9 cellular contexts compared by ENCODE assay signal in genomic region chr2:112690853-112691390, GRCh38. TPM values are rescaled to one million over a fixed set of nuclear protein-coding genes. Genes with fewer than 3 reads are reported as not detected.
A peak's percentile ranks its signal among the peaks of the same experiment; 100 is the strongest.
DNase-seq lines count a peak whose midpoint lies in the region; ATAC-seq, FAIRE-seq and TF ChIP-seq lines count a peak whose summit lies in the region.
"Had no signal": no experiment of that assay in that cellular context is flagged by ENCODE, and none has a peak within 500 bp of the region (broad histone marks: within the 10 kb centered on the region; RNA-seq: fewer than 3 reads in every experiment).

No MANE protein-coding gene starts in this region.

- no peak overlapping the region for H2AK5ac ChIP-seq in H1 (ENCODE audit: low read depth, low read length)

- H3K4me2 ChIP-seq in HCT116 (ENCODE audit: low read length) (peak overlapping the region; percentile 75), H1 (ENCODE audit: insufficient read depth in 1 of 2, low read depth in 2 of 2, low read length in 2 of 2) (no peak overlapping the region)

- DNase-seq in Calu3, result peak; percentile 63
- peak; percentile 56 for DNase-seq in HCT116 (ENCODE audit: low read depth, low spot score)
- DNase-seq in NOMO-1 (lab: John Stamatoyannopoulos, UW; ENCODE audit: unreplicated experiment in 2 of 2), result peak; percentile 56 to 75
- DNase-seq in activated CD8-positive, alpha-beta memory T cell treated with anti-CD3 and anti-CD28 coated beads for 1 hour (ENCODE audit: extremely low read depth in 1 of 2, low read depth in 1 of 2), result peak; percentile 22 to 49
- peak; percentile 7 to 62 for DNase-seq in H1 (ENCODE audit: low read depth in 1 of 2, low spot score in 2 of 2)
- peak; percentile 52 for DNase-seq in midbrain (lab: John Stamatoyannopoulos, UW)
- peak; percentile 50 to 51 for DNase-seq in stimulated activated CD8-positive, alpha-beta memory T cell treated with anti-CD3 and anti-CD28 coated beads, Interleukin-7, amount 100 ng/mL, for 4 hours (ENCODE audit: low read depth in 2 of 2)

- H4K20me1 ChIP-seq in HCT116 (ENCODE audit: insufficient read depth) (no peaks in the 10 kb centered on the region), H1 (replicated peaks in 1 of 2; ENCODE audit: control insufficient read depth in 1 of 2, insufficient read depth in 2 of 2, low read length in 2 of 2) (no peaks in the 10 kb centered on the region)

- 81% methylated on average over 9 of the region's 9 CpGs; no CpG with 5 or more reads in 1 of the 2 experiments for WGBS in H1 (ENCODE audit: extremely low coverage in 1 of 2, insufficient coverage in 1 of 2, insufficient read length in 1 of 2, insufficient replicate concordance in 2 of 2, low coverage in 1 of 2, low lambda C conversion rate in 2 of 2, missing lambda C conversion rate in 1 of 2), 2 experiments

- FAIRE-seq in H1 (lab: Jason Lieb, UNC), result no peak

- peaks cover 42% of the 10 kb centered on the region for H3K4me1 Mint-ChIP-seq in Calu3 (ENCODE audit: low read depth, unreplicated experiment)

- no peaks in the 10 kb centered on the region for H3K27me3 Mint-ChIP-seq in Calu3 (ENCODE audit: unreplicated experiment)
- H3K27me3 Mint-ChIP-seq: activated naive CD8-positive, alpha-beta T cell had no signal

- H3K9me3 Mint-ChIP-seq in Calu3 (ENCODE audit: low read depth, unreplicated experiment), result no peaks in the 10 kb centered on the region

- H3K9ac ChIP-seq in HCT116 (ENCODE audit: low read length) (peak overlapping the region; percentile 57), H1 (replicated peaks in 1 of 4; ENCODE audit: extremely low read depth in 1 of 4, low read depth in 3 of 4, low read length in 3 of 4) (no peak overlapping the region)

- H3K4me1 ChIP-seq in HCT116 (ENCODE audit: control insufficient read depth in 1 of 2, insufficient read depth in 2 of 2, low read length in 2 of 2) (peaks cover 38 to 55% of the 10 kb centered on the region in 2 experiments), H1 (replicated peaks in 1 of 4; ENCODE audit: control insufficient read depth in 3 of 4, insufficient read depth in 4 of 4, low read length in 3 of 4) (peaks cover 0 to 6% (median 3%) of the 10 kb centered on the region in 4 experiments; a peak in 4 of 7 replicates)

- no peak for TF ChIP-seq POLR2A in HCT116 (IDR thresholded peaks at IDR 0.05; ENCODE audit: borderline replicate concordance, extremely low read depth, insufficient read depth, insufficient read length)
- no peak for TF ChIP-seq POLR2A in H1 (IDR thresholded peaks at IDR 0.05; ENCODE audit: control extremely low read depth in 1 of 2, low read depth in 2 of 2, low read length in 2 of 2)

- H3K36me3 ChIP-seq in HCT116 (ENCODE audit: control insufficient read depth in 1 of 2, insufficient read depth in 2 of 2, low read length in 2 of 2) (no peaks in the 10 kb centered on the region), H1 (ENCODE audit: control insufficient read depth in 2 of 4, insufficient read depth in 4 of 4, low read length in 3 of 4) (no peaks in the 10 kb centered on the region)

- H3K79me2 ChIP-seq in HCT116 (ENCODE audit: insufficient read depth, low read length) (no peaks in the 10 kb centered on the region), H1 (ENCODE audit: control insufficient read depth in 1 of 2, insufficient read depth in 2 of 2, low read length in 2 of 2) (no peaks in the 10 kb centered on the region)

- RAD21 ChIA-PET in HCT116 (lab: Charles Lee; ENCODE audit: low non-redundant PET in 1 of 2, low total read pairs in 2 of 2, uncharacterized antibody in 2 of 2, unreplicated experiment in 2 of 2), result interaction anchor here (0.6 to 1.0 kb wide), 2 partner anchors 35 to 64 kb away, joined by 3 read pairs; no protein-coding TSS in a partner anchor

- H3K4me3 Mint-ChIP-seq in Calu3 (ENCODE audit: low read depth, unreplicated experiment), result peak overlapping the region; percentile 18
- H3K4me3 Mint-ChIP-seq: activated naive CD8-positive, alpha-beta T cell had no signal

- no peak overlapping the region for H4K91ac ChIP-seq in H1 (replicated peaks; ENCODE audit: insufficient read length, low read length)

- no peak overlapping the region for H3K18ac ChIP-seq in H1 (ENCODE audit: extremely low read depth, low read length)

- ATAC-seq in HCT116 (peak; percentile 76), GM18520 (IDR thresholded peaks at IDR 0.05; ENCODE audit: unreplicated experiment) (no peak)

- BruUV-seq in Calu3 (replicated peaks; lab: Mats Ljungman, UMichigan) (no TSS peak), HCT116 (replicated peaks; lab: Mats Ljungman, UMichigan) (no TSS peak)

- H2BK120ac ChIP-seq in H1 (replicated peaks; ENCODE audit: low read depth, low read length), result no peak overlapping the region

- no peaks in the 10 kb centered on the region for H3K9me2 ChIP-seq in HCT116 (ENCODE audit: insufficient read depth)

- no peaks in the 10 kb centered on the region for H3K9me3 ChIP-seq in HCT116 (ENCODE audit: control insufficient read depth in 1 of 2, insufficient read depth in 1 of 2, low read depth in 1 of 2, low read length in 2 of 2)
- H3K9me3 ChIP-seq in H1 (ENCODE audit: insufficient read depth in 2 of 2, low read depth in 1 of 2, low read length in 1 of 2), result no peaks in the 10 kb centered on the region

- H3K79me1 ChIP-seq in H1 (ENCODE audit: low read depth, low read length), result no peaks in the 10 kb centered on the region

- TF ChIP-seq CTCF in Calu3 (IDR thresholded peaks at IDR 0.05; ENCODE audit: unreplicated experiment) (peak; percentile 65), HCT116 (IDR thresholded peaks at IDR 0.05 in 2 of 3, conservative IDR thresholded peaks at IDR 0.05 in 1 of 3; ENCODE audit: borderline replicate concordance in 1 of 3, insufficient read depth in 1 of 3, low read depth in 2 of 3, low read length in 2 of 3) (peak; percentile 70 to 76 (median 73)), H1 (IDR thresholded peaks at IDR 0.05; ENCODE audit: control extremely low read depth in 1 of 3, insufficient read depth in 1 of 3, low read depth in 1 of 3, low read length in 3 of 3) (peak; percentile 53 to 57 (median 56); a peak in 3 of 4 replicates)

- peak overlapping the region; percentile 16 to 40 for H3K4me3 ChIP-seq in HCT116 (replicated peaks in 1 of 2; ENCODE audit: low read depth in 1 of 2, low read length in 2 of 2)
- H3K4me3 ChIP-seq in H1 (ENCODE audit: extremely low read depth in 1 of 4, insufficient read depth in 2 of 4, low read depth in 3 of 4, low read length in 4 of 4), result no peak overlapping the region

- CTCF ChIA-PET in Calu3 (lab: Charles Lee), result interaction anchor here (0.6 to 1.3 kb wide), 3 partner anchors 35 to 91 kb away, joined by 3 to 5 read pairs (median 3); no protein-coding TSS in a partner anchor
- CTCF ChIA-PET in HCT116 (lab: Charles Lee), result interaction anchor here (0.8 to 1.8 kb wide), 7 partner anchors 8 to 90 kb away, joined by 3 to 14 read pairs (median 4); partner anchors contain the start of gene SLC20A1
- CTCF ChIA-PET in H1 (lab: Charles Lee; ENCODE audit: partially characterized antibody), result interaction anchor here (0.6 to 4.9 kb wide), 21 partner anchors 9 to 494 kb away, joined by 3 to 37 read pairs (median 4); no protein-coding TSS in a partner anchor

- no peaks in the 10 kb centered on the region for H3K36me3 Mint-ChIP-seq in Calu3 (ENCODE audit: insufficient read depth, unreplicated experiment)
- H3K36me3 Mint-ChIP-seq: activated naive CD8-positive, alpha-beta T cell had no signal

- H3K56ac ChIP-seq in H1 (replicated peaks; ENCODE audit: insufficient read length, low read depth, low read length), result no peak overlapping the region

- intact Hi-C loops in Calu3 (cut with micrococcal nuclease; ENCODE audit: unreplicated experiment) (loop anchor here (2.0 kb wide), 1 partner anchor 64 kb away; no protein-coding TSS in a partner anchor), HCT116 (cut with micrococcal nuclease) (loop anchor here (1.0 to 2.0 kb wide), 2 partner anchors 44 to 65 kb away; no protein-coding TSS in a partner anchor)

- peak; percentile 83 for TF ChIP-seq RAD21 in HCT116 (IDR thresholded peaks at IDR 0.05; ENCODE audit: low read depth)
- TF ChIP-seq RAD21 in H1 (IDR thresholded peaks at IDR 0.05 in 1 of 2, conservative IDR thresholded peaks at IDR 0.05 in 1 of 2; ENCODE audit: low read depth in 2 of 2, low read length in 2 of 2), result peak; percentile 59 to 67

- no peak overlapping the region; the same call in 1 of the 2 replicates for H4K8ac ChIP-seq in H1 (ENCODE audit: extremely low read depth, insufficient read depth, low read length)

- no peaks in the 10 kb centered on the region for H3K27me3 ChIP-seq in HCT116 (ENCODE audit: insufficient read depth, low read length)
- no peaks in the 10 kb centered on the region for H3K27me3 ChIP-seq in H1 (replicated peaks in 1 of 4; ENCODE audit: control insufficient read depth in 3 of 4, extremely low read depth in 1 of 4, insufficient read depth in 3 of 4, low read length in 3 of 4)

- H3K23me2 ChIP-seq in H1 (ENCODE audit: low read depth, low read length), result no peaks in the 10 kb centered on the region

- peak overlapping the region; percentile 76 for H3K27ac Mint-ChIP-seq in Calu3 (ENCODE audit: unreplicated experiment)
- H3K27ac Mint-ChIP-seq: activated naive CD8-positive, alpha-beta T cell had no signal

- H2BK20ac ChIP-seq in H1 (ENCODE audit: low read length), result no peak overlapping the region

- no peak overlapping the region for H3K4ac ChIP-seq in H1 (replicated peaks; ENCODE audit: insufficient read length, low read depth, low read length)

- H2AFZ ChIP-seq in HCT116 (ENCODE audit: low read depth, low read length, poor library complexity, severe bottlenecking), result peak overlapping the region; percentile 89
- peak overlapping the region; percentile 98; the same call in 1 of the 2 replicates for H2AFZ ChIP-seq in H1 (ENCODE audit: low read length)

- peak overlapping the region; percentile 37; the same call in 1 of the 2 replicates for H3K27ac ChIP-seq in HCT116 (ENCODE audit: low read depth, low read length)
- H3K27ac ChIP-seq in H1 (ENCODE audit: low read depth, low read length), result no peak overlapping the region

- no peak overlapping the region for H2BK12ac ChIP-seq in H1 (ENCODE audit: low read depth, low read length)

- H2BK5ac ChIP-seq in H1 (ENCODE audit: low read depth, low read length), result no peak overlapping the region

- H3K23ac ChIP-seq in H1 (ENCODE audit: insufficient read length), result no peak overlapping the region

- no peak overlapping the region for H4K5ac ChIP-seq in H1 (ENCODE audit: insufficient read length, low read depth, low read length)

- TF ChIP-seq EP300 in H1 (IDR thresholded peaks at IDR 0.05; ENCODE audit: borderline replicate concordance in 1 of 2, low read depth in 2 of 2, low read length in 2 of 2), result no peak

- H2BK15ac ChIP-seq in H1 (ENCODE audit: low read length), result no peak overlapping the region

- H3K14ac ChIP-seq in H1 (ENCODE audit: insufficient read length), result no peak overlapping the region

- POLR2A ChIA-PET in HCT116 (lab: Charles Lee) (interaction anchor here (0.6 to 1.2 kb wide), 4 partner anchors 32 to 108 kb away, joined by 3 to 4 read pairs (median 4); no protein-coding TSS in a partner anchor), H1 (lab: Charles Lee; ENCODE audit: partially characterized antibody) (interaction anchor here (0.9 kb wide), 1 partner anchor 46 kb away, joined by 3 read pairs; no protein-coding TSS in a partner anchor)

RNA-seq across cellular contexts. Expression of gene NT5DC4, which starts 29.9 kb away (rescaled TPM):
- total RNA-seq in Calu3 (2022), result 10.1 and 13.6 TPM in 2 replicates
- 0.22 TPM for total RNA-seq in HCT116 (2021; ENCODE audit: unreplicated experiment)
- polyA plus RNA-seq in HCT116 (2012), result 0.10 and 0.21 TPM in 2 replicates
- total RNA-seq in H1 (2021; fragmentation: NEBNext Ultra II Directional; extraction: Animal tissue kit (Norgen Biotek cat#: 25700)), result not detected in 2 replicates
- polyA plus RNA-seq in H1 (2011; rRNA removed), result not detected in 2 replicates
- polyA plus RNA-seq in H1 (2011; cell fraction: cytosol; rRNA removed), result not detected
- polyA plus RNA-seq in H1 (2011; cell fraction: nucleus; rRNA removed), result not detected
- polyA plus RNA-seq in H1 (2012, experiment 1 of 2), result not detected in 4 replicates
- not detected for polyA plus RNA-seq in H1 (2012, experiment 2 of 2)
- polyA plus RNA-seq in H1 (2013, experiment 1 of 2), result not detected
- not detected for polyA plus RNA-seq in H1 (2013, experiment 2 of 2)
- not detected in 2 replicates for polyA minus RNA-seq in H1 (2011; rRNA and poly(A)+ RNA removed)
- not detected for polyA minus RNA-seq in H1 (2011; cell fraction: cytosol; rRNA and poly(A)+ RNA removed)
- polyA minus RNA-seq in H1 (2011; cell fraction: nucleus; rRNA and poly(A)+ RNA removed), result not detected

RNA-seq across cellular contexts. Expression of gene SLC20A1, which starts 45.2 kb away (rescaled TPM):
- total RNA-seq in Calu3 (2022) (71.7 and 84.5 TPM in 2 replicates), HCT116 (2021; ENCODE audit: unreplicated experiment) (154 TPM)
- polyA plus RNA-seq in HCT116 (2012), result 71.6 and 77.7 TPM in 2 replicates
- total RNA-seq in H1 (2021; fragmentation: NEBNext Ultra II Directional; extraction: Animal tissue kit (Norgen Biotek cat#: 25700)), result 105 and 106 TPM in 2 replicates
- 32.6 and 42.6 TPM in 2 replicates for polyA plus RNA-seq in H1 (2011; rRNA removed)
- 40.1 TPM for polyA plus RNA-seq in H1 (2011; cell fraction: cytosol; rRNA removed)
- 33.4 TPM for polyA plus RNA-seq in H1 (2011; cell fraction: nucleus; rRNA removed)
- polyA plus RNA-seq in H1 (2012, experiment 1 of 2), result 57.6 to 70.4 TPM (median 63.4 TPM) in 4 replicates
- 13.6 TPM for polyA plus RNA-seq in H1 (2012, experiment 2 of 2)
- 106 TPM for polyA plus RNA-seq in H1 (2013, experiment 1 of 2)
- 112 TPM for polyA plus RNA-seq in H1 (2013, experiment 2 of 2)
- 76.1 and 92.2 TPM in 2 replicates for polyA minus RNA-seq in H1 (2011; rRNA and poly(A)+ RNA removed)
- 36.8 TPM for polyA minus RNA-seq in H1 (2011; cell fraction: cytosol; rRNA and poly(A)+ RNA removed)
- 69.1 TPM for polyA minus RNA-seq in H1 (2011; cell fraction: nucleus; rRNA and poly(A)+ RNA removed)

Comparison
In these comparisons a context has a peak if more than half of its experiments do, and no peak if none do; other contexts are left out.
1. H3K4me3 ChIP-seq: peak in HCT116 (2 of 2); none in H1 (0 of 4).
2. Peak in every context shown above with its lines, with median percentiles within 50 percentile points of each other: DNase-seq and CTCF ChIP-seq.